Comparison of ENCODE assay signal across 15 cellular contexts in the genomic region with DNA sequence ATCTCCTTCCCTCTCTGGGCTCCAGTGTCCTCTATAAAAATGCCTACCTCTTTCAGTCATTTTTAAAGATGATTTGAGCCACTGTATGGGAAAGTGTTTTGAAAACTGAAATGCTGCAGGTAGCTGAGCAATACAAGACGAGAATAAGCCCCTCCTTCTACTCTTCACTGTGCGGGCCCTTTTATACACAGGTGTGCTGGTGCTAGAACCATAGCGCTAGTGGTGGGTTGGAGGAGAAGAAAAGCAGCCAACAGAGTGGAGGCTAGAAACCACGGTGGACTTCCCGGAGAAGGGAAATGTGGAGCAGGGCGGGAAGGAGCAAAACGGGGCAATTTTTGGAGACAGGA. TPM values are rescaled to one million over a fixed set of nuclear protein-coding genes. Genes with fewer than 3 reads are reported as not detected.
A peak's percentile ranks its signal among the peaks of the same experiment; 100 is the strongest.
DNase-seq lines count a peak whose midpoint lies in the region; ATAC-seq, FAIRE-seq and TF ChIP-seq lines count a peak whose summit lies in the region.
"Had no signal": no experiment of that assay in that cellular context is flagged by ENCODE, and none has a peak within 500 bp of the region (broad histone marks: within the 10 kb centered on the region; RNA-seq: fewer than 3 reads in every experiment).

No MANE protein-coding gene starts in this region.

- dilution Hi-C loops in IMR-90 (cut with HindIII; ENCODE audit: low sequenced_read_pairs, unreplicated experiment) = no loop called here

- no peak overlapping the region for H3K4me2 ChIP-seq in IMR-90 (ENCODE audit: low read depth, low read length)
- H3K4me2 ChIP-seq in osteoblast (ENCODE audit: insufficient read depth, low read length) = peak overlapping the region; percentile 62

- H3K9me3 ChIP-seq in IMR-90 (ENCODE audit: control insufficient read depth, insufficient read depth, low read length) = no peaks in the 10 kb centered on the region
- H3K9me3 ChIP-seq in osteoblast (ENCODE audit: low read depth, low read length) = no peaks in the 10 kb centered on the region
- H3K9me3 ChIP-seq: ascending aorta, heart left ventricle had no signal

- no peak overlapping the region for H3K9ac ChIP-seq in IMR-90 (ENCODE audit: low read depth, low read length)

- no peaks in the 10 kb centered on the region for H3K79me2 ChIP-seq in osteoblast (ENCODE audit: insufficient read depth, low read length)

- no peak overlapping the region for H3K27ac Mint-ChIP-seq in Calu3 (ENCODE audit: unreplicated experiment)
- H3K27ac Mint-ChIP-seq: activated CD4-positive, alpha-beta memory T cell treated with anti-CD3 and anti-CD28 coated beads, Interleukin-2, amount 10 ng/mL, durations not matched to agents 7 days and 5 days; dendritic cell treated with granulocyte-macrophage colony-stimulating factor and Interleukin-4, amounts not matched to agents 40 ng/mL and 50 ng/mL, for 4 days had no signal

- BruUV-seq in Calu3 (replicated peaks; lab: Mats Ljungman, UMichigan) (no TSS peak), IMR-90 (replicated peaks; lab: Mats Ljungman, UMichigan) (no TSS peak)

- peaks cover 4% of the 10 kb centered on the region; the same call in 1 of the 2 replicates for H4K20me1 ChIP-seq in IMR-90 (ENCODE audit: insufficient read depth, low read length)
- no peaks in the 10 kb centered on the region for H4K20me1 ChIP-seq in osteoblast (ENCODE audit: insufficient read depth, low read length)

- no peak for TF ChIP-seq RAD21 in IMR-90 (IDR thresholded peaks at IDR 0.05; ENCODE audit: low read length)

- H3K36me3 ChIP-seq in IMR-90 (ENCODE audit: control insufficient read depth, insufficient read depth, low read length) = no peaks in the 10 kb centered on the region
- H3K36me3 ChIP-seq in osteoblast (ENCODE audit: insufficient read depth, low read length) = no peaks in the 10 kb centered on the region
- H3K36me3 ChIP-seq: ascending aorta, heart left ventricle had no signal

- no peak overlapping the region for H4K5ac ChIP-seq in IMR-90 (ENCODE audit: low read depth, low read length)

- H3K27me3 Mint-ChIP-seq in Calu3 (ENCODE audit: unreplicated experiment) = peaks cover 85% of the 10 kb centered on the region

- H3K36me3 Mint-ChIP-seq in Calu3 (ENCODE audit: insufficient read depth, unreplicated experiment) = peaks cover 11% of the 10 kb centered on the region

- no peak overlapping the region for H3K56ac ChIP-seq in IMR-90 (ENCODE audit: extremely low read depth, insufficient read depth, low read length)

- H2AFZ ChIP-seq in IMR-90 (replicated peaks; ENCODE audit: low read length, poor library complexity) (no peak overlapping the region), osteoblast (ENCODE audit: low read length) (no peak overlapping the region)

- H3K27me3 ChIP-seq in IMR-90 (ENCODE audit: control insufficient read depth, insufficient read depth, low read length) (peaks cover 96% of the 10 kb centered on the region), foreskin keratinocyte (peaks cover 76% of the 10 kb centered on the region), osteoblast (ENCODE audit: insufficient read depth, low read length) (peaks cover 20% of the 10 kb centered on the region)

- in situ Hi-C loops in IMR-90 (cut with MboI; ENCODE audit: low sequenced_read_pairs) = no loop called here

- peak overlapping the region; percentile 73 for H3K4me3 Mint-ChIP-seq in Calu3 (ENCODE audit: low read depth, unreplicated experiment)
- H3K4me3 Mint-ChIP-seq: activated CD4-positive, alpha-beta memory T cell treated with anti-CD3 and anti-CD28 coated beads, Interleukin-2, amount 10 ng/mL, durations not matched to agents 7 days and 5 days; dendritic cell treated with granulocyte-macrophage colony-stimulating factor and Interleukin-4, amounts not matched to agents 40 ng/mL and 50 ng/mL, for 4 days had no signal

- no peak overlapping the region for H3K14ac ChIP-seq in IMR-90 (replicated peaks; ENCODE audit: low read depth, low read length)

- H2BK5ac ChIP-seq in IMR-90 (ENCODE audit: low read depth, low read length, poor library complexity, severe bottlenecking) = no peak overlapping the region

- H3K4ac ChIP-seq in IMR-90 (ENCODE audit: low read depth, low read length) = no peak overlapping the region

- H2AK5ac ChIP-seq in IMR-90 (ENCODE audit: low read depth, low read length) = no peak overlapping the region

- no peak overlapping the region for H3K23ac ChIP-seq in IMR-90 (ENCODE audit: low read depth, low read length)

- no peak overlapping the region for H4K8ac ChIP-seq in IMR-90 (ENCODE audit: low read depth in 2 of 2, low read length in 2 of 2)

- DNase-seq in Calu3 (no peak), IMR-90 (no peak), foreskin keratinocyte (no peak), osteoblast (ENCODE audit: insufficient read length, low spot score, missing footprints) (no peak), GF-D8 (lab: John Stamatoyannopoulos, UW) (no peak), H54 (ENCODE audit: insufficient read length, low spot score) (no peak)
- DNase-seq: activated CD4-positive, alpha-beta memory T cell treated with anti-CD3 and anti-CD28 coated beads, Interleukin-2, amount 10 ng/mL, durations not matched to agents 7 days and 5 days; DND-41; heart left ventricle had no signal

- intact Hi-C loops in Calu3 (cut with micrococcal nuclease; ENCODE audit: unreplicated experiment) = no loop called here
- intact Hi-C loops in IMR-90 (cut with micrococcal nuclease) = no loop called here

- H2BK15ac ChIP-seq in IMR-90 (ENCODE audit: low read depth, low read length) = no peak overlapping the region

- H3K18ac ChIP-seq in IMR-90 (ENCODE audit: low read depth, low read length) = no peak overlapping the region

- peak overlapping the region; percentile 70 for H2AK9ac ChIP-seq in IMR-90 (replicated peaks; ENCODE audit: low read depth, low read length, poor library complexity)

- CTCF ChIA-PET in Calu3 (lab: Charles Lee) (interaction anchor here (0.7 to 2.1 kb wide), 7 partner anchors 17 to 678 kb away, joined by 3 to 5 read pairs (median 3); no protein-coding TSS in a partner anchor), IMR-90 (lab: Yijun Ruan, JAX) (interaction anchor here (0.9 kb wide), 1 partner anchor 30 kb away, joined by 3 read pairs; no protein-coding TSS in a partner anchor)

- no peak overlapping the region for H2BK20ac ChIP-seq in IMR-90 (ENCODE audit: low read depth, low read length)

- WGBS in IMR-90 (ENCODE audit: extremely low coverage in 2 of 2, insufficient read length in 1 of 2), 2 experiments = 49% methylated on average over 4 of the region's 7 CpGs; no CpG with 5 or more reads in 1 of the 2 experiments

- peaks cover 31% of the 10 kb centered on the region for H3K4me1 Mint-ChIP-seq in Calu3 (ENCODE audit: low read depth, unreplicated experiment)

- POLR2A ChIA-PET in IMR-90 (lab: Charles Lee; ENCODE audit: unreplicated experiment) = no interaction called here

- H3K4me1 ChIP-seq in IMR-90 (ENCODE audit: control insufficient read depth, insufficient read depth, low read length) (no peaks in the 10 kb centered on the region), foreskin keratinocyte (no peaks in the 10 kb centered on the region), osteoblast (ENCODE audit: insufficient read depth, low read length) (peaks cover 16% of the 10 kb centered on the region)

- no peak overlapping the region for H4K91ac ChIP-seq in IMR-90 (ENCODE audit: insufficient read depth, low read depth, low read length)

- TF ChIP-seq CTCF in Calu3 (IDR thresholded peaks at IDR 0.05; ENCODE audit: unreplicated experiment) (no peak), IMR-90 (conservative IDR thresholded peaks at IDR 0.05; ENCODE audit: low read depth, low read length) (no peak), foreskin keratinocyte (conservative IDR thresholded peaks at IDR 0.05) (no peak), osteoblast (IDR thresholded peaks at IDR 0.05; ENCODE audit: extremely low read depth, low read depth, low read length) (no peak)

- H3K79me1 ChIP-seq in IMR-90 (ENCODE audit: low read depth in 1 of 2, low read length in 2 of 2) = no peaks in the 10 kb centered on the region

- FAIRE-seq in H54 (lab: Jason Lieb, UNC) = no peak

- no peak overlapping the region for H3K27ac ChIP-seq in IMR-90 (ENCODE audit: insufficient read depth, low read length)
- no peak overlapping the region for H3K27ac ChIP-seq in foreskin keratinocyte
- no peak overlapping the region for H3K27ac ChIP-seq in osteoblast (ENCODE audit: low read depth, low read length)
- H3K27ac ChIP-seq: ascending aorta, C4-2B, heart left ventricle had no signal

- no peak overlapping the region for H3K4me3 ChIP-seq in IMR-90 (ENCODE audit: insufficient read depth, low read depth, low read length)
- H3K4me3 ChIP-seq in osteoblast (ENCODE audit: insufficient read depth, low read length) = no peak overlapping the region

- no peaks in the 10 kb centered on the region for H3K9me1 ChIP-seq in IMR-90 (ENCODE audit: insufficient read depth, low read length)

- TF ChIP-seq POLR2A in IMR-90 (IDR thresholded peaks at IDR 0.05; ENCODE audit: low read depth, low read length) (no peak), H54 (IDR thresholded peaks at IDR 0.05; ENCODE audit: low read depth, low read length) (no peak)

- no peaks in the 10 kb centered on the region for H3K9me3 Mint-ChIP-seq in Calu3 (ENCODE audit: low read depth, unreplicated experiment)
- H3K9me3 Mint-ChIP-seq: activated CD4-positive, alpha-beta memory T cell treated with anti-CD3 and anti-CD28 coated beads, Interleukin-2, amount 10 ng/mL, durations not matched to agents 7 days and 5 days; dendritic cell treated with granulocyte-macrophage colony-stimulating factor and Interleukin-4, amounts not matched to agents 40 ng/mL and 50 ng/mL, for 4 days had no signal

- ATAC-seq in IMR-90 (ENCODE audit: low read depth) (no peak), foreskin keratinocyte (peak; percentile 14), GM18909 (IDR thresholded peaks at IDR 0.05; ENCODE audit: poor library complexity, unreplicated experiment) (no peak)
- ATAC-seq: heart left ventricle, left lobe of liver had no signal

- no peak overlapping the region for H2BK120ac ChIP-seq in IMR-90 (ENCODE audit: low read depth, low read length)

TF ChIP-seq in IMR-90, 13 proteins besides CTCF, POLR2A, EP300 and RAD21 (continues in another document):
- no peak for TF ChIP-seq ELK1 (IDR thresholded peaks at IDR 0.05; ENCODE audit: borderline replicate concordance, low read depth, low read length)

RNA-seq across cellular contexts. Expression of gene DLX4, which starts 58.2 kb away (rescaled TPM):
- total RNA-seq in Calu3 (2022) = 2.4 and 2.5 TPM in 2 replicates
- not detected in 2 replicates for total RNA-seq in IMR-90 (2012; rRNA removed)
- not detected in 2 replicates for polyA plus RNA-seq in IMR-90 (2012; rRNA removed)
- polyA plus RNA-seq in IMR-90 (2012; cell fraction: cytosol; rRNA removed) = not detected in 2 replicates
- polyA plus RNA-seq in IMR-90 (2012; cell fraction: nucleus; rRNA removed; ENCODE audit: low replicate concordance) = 0.13 and 0.17 TPM in 2 replicates
- 0.14 TPM in 1 of 2 replicates, not detected in the other for total RNA-seq in foreskin keratinocyte
- polyA plus RNA-seq in foreskin keratinocyte = 0.19 and 0.23 TPM in 2 replicates
- under 0.01 TPM in 1 of 2 replicates, not detected in the other for total RNA-seq in osteoblast
- total RNA-seq: ascending aorta, left lobe of liver, temporal lobe had no signal
